8 cellular contexts compared by ENCODE assay signal in genomic region chr11:10302294-10302743, GRCh38. TPM values are rescaled to one million over a fixed set of nuclear protein-coding genes. Genes with fewer than 3 reads are reported as not detected.
DNase-seq lines count a peak whose midpoint lies in the region; ATAC-seq and TF ChIP-seq lines count a peak whose summit lies in the region.

No MANE protein-coding gene starts in this region.

- TF ChIP-seq CTCF in breast epithelium (IDR thresholded peaks at IDR 0.05) (peak in 1 of 3 donors; percentile 8), lower lobe of right lung (IDR thresholded peaks at IDR 0.05) (no peak), vagina (IDR thresholded peaks at IDR 0.05) (no peak)

- H3K27ac ChIP-seq in HUES6 (ENCODE audit: low read depth, low read length) (no peak overlapping the region; the same call in 1 of the 2 replicates), breast epithelium (peak overlapping the region; percentile 95 to 97), lower lobe of right lung (peak overlapping the region; percentile 88), vagina (peak overlapping the region; percentile 96)

- H3K9me3 ChIP-seq in HUES6 (ENCODE audit: control insufficient read depth, insufficient read depth, low read depth, low read length) (no peaks in the 10 kb centered on the region), breast epithelium (no peaks in the 10 kb centered on the region), lower lobe of right lung (no peaks in the 10 kb centered on the region), vagina (no peaks in the 10 kb centered on the region)

- peaks cover 18% of the 10 kb centered on the region for H3K36me3 ChIP-seq in HUES6 (ENCODE audit: control insufficient read depth, insufficient read depth, low read length)
- no peaks in the 10 kb centered on the region for H3K36me3 ChIP-seq in breast epithelium
- no peaks in the 10 kb centered on the region for H3K36me3 ChIP-seq in lower lobe of right lung
- H3K36me3 ChIP-seq in vagina, result no peaks in the 10 kb centered on the region

- no peak for TF ChIP-seq POLR2A in breast epithelium (IDR thresholded peaks at IDR 0.05)
- no peak for TF ChIP-seq POLR2A in vagina (IDR thresholded peaks at IDR 0.05)

- intact Hi-C loops in breast epithelium (cut with DNase I; ENCODE audit: low total_unique reads), result loop anchor here (5.0 to 10.0 kb wide), 2 partner anchors 88 to 1615 kb away; no protein-coding TSS in a partner anchor
- intact Hi-C loops in lower lobe of right lung (cut with DNase I), result no loop called here
- intact Hi-C loops in vagina (cut with DNase I), result loop anchor here (10.0 kb wide), 3 partner anchors 318 to 688 kb away; no protein-coding TSS in a partner anchor

- in situ Hi-C loops in ACHN (cut with HindIII; ENCODE audit: low pct_ligation_motif_present, low pct_unique_long_range_greater_than_20kb, low sequenced_read_pairs), result no loop called here

- DNase-seq in ACHN (peak; percentile 65), breast epithelium (ENCODE audit: low spot score in 2 of 2) (peak in 1 of 2 donors; percentile 24), lower lobe of right lung (no peak), vagina (ENCODE audit: extremely low spot score in 2 of 2) (no peak)

- peak overlapping the region; percentile 89 for H3K9ac ChIP-seq in HUES6 (ENCODE audit: low read length)

- H3K4me1 ChIP-seq in HUES6 (ENCODE audit: control insufficient read depth, insufficient read depth, low read length), result 0 out of 2 replicates have a peak, but pooled peaks cover 9% of the 10 kb centered on the region
- H3K4me1 ChIP-seq in breast epithelium, result no peaks in the 10 kb centered on the region
- H3K4me1 ChIP-seq in lower lobe of right lung, result peaks cover 59% of the 10 kb centered on the region
- peaks cover 34% of the 10 kb centered on the region for H3K4me1 ChIP-seq in vagina

- H3K4me3 ChIP-seq in HUES6 (ENCODE audit: low read depth, low read length), result peak overlapping the region; percentile 68
- peak overlapping the region; percentile 70 to 94 (median 93) for H3K4me3 ChIP-seq in breast epithelium
- peak overlapping the region; percentile 86 for H3K4me3 ChIP-seq in lower lobe of right lung
- peak overlapping the region; percentile 84 to 85 for H3K4me3 ChIP-seq in vagina

- H3K27me3 ChIP-seq in HUES6 (ENCODE audit: control insufficient read depth, insufficient read depth, low read length) (peaks cover 59% of the 10 kb centered on the region), breast epithelium (no peaks in the 10 kb centered on the region), lower lobe of right lung (ENCODE audit: low read depth) (peaks cover 11% of the 10 kb centered on the region), vagina (no peaks in the 10 kb centered on the region)

- ATAC-seq in lower lobe of right lung (peak; percentile 11 to 56), GM21529 (IDR thresholded peaks at IDR 0.05; ENCODE audit: unreplicated experiment) (no peak), HG02852 (IDR thresholded peaks at IDR 0.05; ENCODE audit: unreplicated experiment) (no peak), HG03097 (IDR thresholded peaks at IDR 0.05; ENCODE audit: low FRiP score, unreplicated experiment) (no peak)

RNA-seq across cellular contexts. Expression of gene ADM, which starts 2.6 kb away (rescaled TPM):
- total RNA-seq in breast epithelium (100 to 1,000 TPM in 2 of 3 donors, 10 to 100 TPM in 1; 77.1 to 279 (median 252) TPM), lower lobe of right lung (19.5 TPM), vagina (130 TPM)

RNA-seq across cellular contexts. Expression of gene SBF2, which starts 8.3 kb away (rescaled TPM):
- total RNA-seq in breast epithelium (10 to 100 TPM; 74.8 to 91.9 (median 88.2) TPM), lower lobe of right lung (41.3 TPM), vagina (69.5 TPM)

Comparison
In these comparisons a context has a peak if more than half of its experiments do, and no peak if none do; other contexts are left out.
1. ATAC-seq: peak in lower lobe of right lung (2 of 2); none in GM21529 (single experiment), HG02852 (single experiment) and HG03097 (single experiment).
2. Peak in every context shown above with its lines, with median percentiles within 50 percentile points of each other: H3K4me3 ChIP-seq.